8 cellular contexts compared by ENCODE assay signal in the genomic region with DNA sequence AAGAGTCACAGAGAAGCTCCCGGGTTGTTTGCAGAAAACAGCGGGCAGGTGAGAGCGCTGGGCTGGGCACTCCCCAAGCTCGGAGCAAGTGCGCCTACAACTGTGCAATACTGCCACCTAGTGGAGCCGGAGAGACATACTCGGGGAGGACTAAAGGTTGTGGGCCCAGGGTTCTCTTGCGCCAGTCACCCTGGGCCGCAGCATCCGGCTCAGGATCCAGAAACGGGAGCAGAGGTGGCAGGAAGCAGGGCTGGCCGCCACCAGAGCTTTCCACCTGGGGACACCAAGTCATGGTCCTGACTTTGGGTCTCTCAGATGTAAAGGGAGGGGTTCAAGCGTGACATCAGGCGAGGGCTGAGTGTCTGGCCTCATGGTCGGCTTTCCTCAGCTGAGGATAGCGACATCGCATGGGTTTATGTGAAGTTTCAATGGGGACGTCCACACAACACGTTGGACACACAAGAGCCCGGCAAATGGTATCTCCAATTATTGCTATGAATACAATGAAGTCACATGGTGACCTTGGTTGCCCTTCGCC. TPM values are rescaled to one million over a fixed set of nuclear protein-coding genes. Genes with fewer than 3 reads are reported as not detected.
A peak's percentile ranks its signal among the peaks of the same experiment; 100 is the strongest.
DNase-seq lines count a peak whose midpoint lies in the region; ATAC-seq and TF ChIP-seq lines count a peak whose summit lies in the region.

No MANE protein-coding gene starts in this region.

- POLR2A ChIA-PET in GM10248 (lab: Yijun Ruan, JAX) = interaction anchor here (1.0 to 1.2 kb wide), 4 partner anchors 117 to 132 kb away, joined by 3 to 6 read pairs (median 4); partner anchors contain the start of gene ACP4

- H3K36me3 ChIP-seq in liver (ENCODE audit: control insufficient read depth in 4 of 4, insufficient read depth in 3 of 4, low read depth in 1 of 4, low read length in 3 of 4) = no peaks in the 10 kb centered on the region

- ATAC-seq in HG03432 (IDR thresholded peaks at IDR 0.05; ENCODE audit: unreplicated experiment) (peak; percentile 67), HG03095 (IDR thresholded peaks at IDR 0.05; ENCODE audit: unreplicated experiment) (no peak)

- DNase-seq in GM10248 (ENCODE audit: extremely low spot score) (peak; percentile 89), NCI-H526 treated with DMSO at 0.1 percent for 48 hours (lab: John Stamatoyannopoulos, UW) (peak; percentile 81), dermis blood vessel endothelial cell (peak; percentile 90)
- DNase-seq in activated CD4-positive, alpha-beta T cell treated with anti-CD3 and anti-CD28 coated beads, Interleukin-2, amount 50 U/mL, for 1 hour = peak; percentile 64
- peak; percentile 68 to 72 (median 70) for DNase-seq in stimulated activated CD4-positive, alpha-beta T cell treated with anti-CD3 and anti-CD28 coated beads, TNF-alpha, amount 100 ng/mL, for 24 hours (ENCODE audit: low read depth in 3 of 3)

- TF ChIP-seq CTCF in GM10248 (IDR thresholded peaks at IDR 0.05; ENCODE audit: control extremely low read depth, extremely low read depth, low read depth, missing control alignments) (peak; percentile 89), liver (IDR thresholded peaks at IDR 0.05; ENCODE audit: low read depth, low read length, missing input control) (peak; percentile 85)

- H3K9ac ChIP-seq in liver (ENCODE audit: low read depth in 1 of 2, low read length in 2 of 2) = no peak overlapping the region

- no peak overlapping the region for H3K27ac ChIP-seq in liver (ENCODE audit: low read depth in 1 of 2, low read length in 2 of 2)

- H3K27me3 ChIP-seq in liver (ENCODE audit: control insufficient read depth in 4 of 4, insufficient read depth in 4 of 4, low read length in 3 of 4) = peaks cover 0 to 4% (median 3%) of the 10 kb centered on the region in 4 donors

- WGBS in liver = 29% methylated on average over 21 of the region's 21 CpGs

- H3K9me3 ChIP-seq in liver (ENCODE audit: control insufficient read depth in 4 of 4, low read length in 3 of 4) = no peaks in the 10 kb centered on the region

- TF ChIP-seq RAD21 in liver (IDR thresholded peaks at IDR 0.05) = peak; percentile 85 to 89

- CTCF ChIA-PET in GM10248 (lab: Yijun Ruan, JAX) = interaction anchor here (0.6 to 3.2 kb wide), 64 partner anchors 8 to 632 kb away, joined by 3 to 64 read pairs (median 4); partner anchors contain the start of genes ACP4, JOSD2, KLK3 and KLK4

- no peaks in the 10 kb centered on the region for H3K4me1 ChIP-seq in liver (ENCODE audit: control insufficient read depth in 4 of 4, insufficient read depth in 4 of 4, low read length in 3 of 4)

- no peak overlapping the region for H3K4me3 ChIP-seq in liver (ENCODE audit: low read depth in 1 of 3, low read length in 3 of 3)

TF ChIP-seq in liver, 16 proteins besides CTCF, POLR2A, EP300 and RAD21:
- TF ChIP-seq NR2F2 (IDR thresholded peaks at IDR 0.05) (no peak), YY1 (IDR thresholded peaks at IDR 0.05) (no peak), FOXA1 (IDR thresholded peaks at IDR 0.05) (no peak), JUND (IDR thresholded peaks at IDR 0.05) (no peak), HNF4A (conservative IDR thresholded peaks at IDR 0.05) (no peak), SP1 (IDR thresholded peaks at IDR 0.05) (no peak), RXRA (IDR thresholded peaks at IDR 0.05) (no peak), HNF4G (IDR thresholded peaks at IDR 0.05) (no peak), TAF1 (conservative IDR thresholded peaks at IDR 0.05) (no peak), ATF3 (IDR thresholded peaks at IDR 0.05) (no peak), EGR1 (IDR thresholded peaks at IDR 0.05; ENCODE audit: low read depth in 2 of 2) (no peak)

RNA-seq across cellular contexts. Expression of gene KLK4, which starts 11.2 kb away (rescaled TPM):
- not detected in 2 replicates for total RNA-seq in dermis blood vessel endothelial cell
- total RNA-seq in liver = not detected
- polyA plus RNA-seq in liver = not detected

RNA-seq across cellular contexts. Expression of gene KLK5, which starts 30.5 kb away (rescaled TPM):
- total RNA-seq in dermis blood vessel endothelial cell (not detected in 2 replicates), liver (not detected)
- polyA plus RNA-seq in liver = not detected

RNA-seq across cellular contexts. Expression of gene KLK6, which starts 47.0 kb away (rescaled TPM):
- total RNA-seq in dermis blood vessel endothelial cell (not detected in 2 replicates), liver (not detected)
- not detected for polyA plus RNA-seq in liver

RNA-seq across cellular contexts. Expression of gene KLK2, which starts 49.1 kb away (rescaled TPM):
- 0.14 TPM in 1 of 2 replicates, not detected in the other for total RNA-seq in dermis blood vessel endothelial cell
- total RNA-seq in liver = not detected
- polyA plus RNA-seq in liver = not detected
